In the genomic region with DNA sequence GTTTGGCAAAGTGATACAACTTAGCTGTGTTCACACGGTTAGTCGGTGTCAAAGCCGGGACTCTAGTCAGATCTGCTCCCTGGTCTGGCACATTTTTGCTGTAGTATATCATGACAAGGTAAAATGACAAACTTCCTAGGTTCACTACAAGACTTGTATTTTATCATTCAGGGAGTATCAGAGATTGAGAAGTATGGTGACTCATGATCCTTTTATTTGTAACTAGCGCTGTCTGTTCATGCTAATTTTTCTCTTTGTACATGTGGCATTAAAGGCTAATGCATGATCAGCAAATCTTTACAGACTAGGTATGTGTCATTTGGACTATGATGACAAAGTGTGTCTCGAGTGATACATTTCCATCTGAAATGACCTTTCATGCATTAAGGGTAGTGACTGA, we compare ENCODE assay signal across 22 cellular contexts.
"Had no signal": no experiment of that assay in that cellular context is flagged by ENCODE, and none has a peak within 500 bp of the region (broad histone marks: within the 10 kb centered on the region; RNA-seq: fewer than 3 reads in every experiment).

No MANE protein-coding gene starts in this region.

- FAIRE-seq: kidney, pancreas had no signal

- H3K27me3 ChIP-seq: colonic mucosa, gastroesophageal sphincter, heart left ventricle, hepatocyte, pancreas, testis, tibial artery had no signal

- H3K27ac ChIP-seq: colonic mucosa, gastroesophageal sphincter, heart left ventricle, hepatocyte, neutrophil, pancreas, testis, tibial artery had no signal

- ATAC-seq: gastroesophageal sphincter; heart left ventricle; left lobe of liver; mucosa of descending colon; natural killer cell treated with Interleukin-12 subunit alpha and Interleukin-12 subunit beta and Interleukin-15 and Interleukin-18, amount 100 ng/mL, for 72 hours; pancreas; sciatic nerve; stimulated activated memory B cell treated with anti-CD40 and anti-IgM and Interleukin-4, amounts not matched to agents 10 μg/mL and 1 μg/mL and 100 μg/mL, for 72 hours; stimulated activated naive CD8-positive, alpha-beta T cell treated with anti-CD3 and anti-CD28 coated beads, Interleukin-15, Interleukin-2, amounts not matched to agents 100 U/mL and 50 U/mL, for 24 hours had no signal

- H3K4me1 ChIP-seq: colonic mucosa, pancreas, testis had no signal

- H3K36me3 ChIP-seq: colonic mucosa, gastroesophageal sphincter, heart left ventricle, neutrophil, pancreas, tibial artery had no signal

- H3K79me2 ChIP-seq: hepatocyte had no signal

- H2AFZ ChIP-seq: hepatocyte had no signal

- H3K4me2 ChIP-seq: hepatocyte had no signal

- H3K9me3 ChIP-seq: colonic mucosa, gastroesophageal sphincter, mucosa of descending colon, neutrophil, pancreas, testis, tibial artery had no signal

- H3K4me3 ChIP-seq: colonic mucosa, gastroesophageal sphincter, heart left ventricle, hepatocyte, mucosa of descending colon, pancreas, testis, tibial artery had no signal

- DNase-seq: colonic mucosa; effector CD8-positive, alpha-beta T cell; foreskin fibroblast; heart left ventricle; kidney; mesenchymal stem cell; mucosa of descending colon; naive B cell; pancreas; retina; stimulated activated CD4-positive, alpha-beta T cell treated with anti-CD3 and anti-CD28 coated beads, Interleukin-4, amount 100 ng/mL, for 4 hours; stimulated activated naive CD8-positive, alpha-beta T cell treated with anti-CD3 and anti-CD28 coated beads, Interleukin-15, Interleukin-2, amounts not matched to agents 100 U/mL and 50 U/mL, for 24 hours; substantia nigra; testis; tibial artery had no signal
